Comparison of ENCODE assay signal across 8 cellular contexts in genomic region chr12:57238854-57239554, GRCh38. TPM values are rescaled to one million over a fixed set of nuclear protein-coding genes. Genes with fewer than 3 reads are reported as not detected.
DNase-seq lines count a peak whose midpoint lies in the region; ATAC-seq and TF ChIP-seq lines count a peak whose summit lies in the region.

No MANE protein-coding gene starts in this region.

- TF ChIP-seq POLR2A in gastroesophageal sphincter (IDR thresholded peaks at IDR 0.05) (no peak), suprapubic skin (IDR thresholded peaks at IDR 0.05) (no peak)

- H3K4me3 ChIP-seq in LNCaP clone FGC (ENCODE audit: low read depth, low read length) (peak overlapping the region; percentile 64), gastroesophageal sphincter (peak overlapping the region; percentile 20 to 53), suprapubic skin (peak overlapping the region; percentile 56)

- WGBS in gastroesophageal sphincter (ENCODE audit: low coverage in 1 of 2), 2 donors, result 3 to 10% methylated on average over 4 to 12 of the region's 47 CpGs
- WGBS in suprapubic skin, result 4% methylated on average over 14 of the region's 47 CpGs

- TF ChIP-seq CTCF in LNCaP clone FGC (IDR thresholded peaks at IDR 0.05; ENCODE audit: control insufficient read depth, extremely low read depth, insufficient read depth), result peak; percentile 100
- TF ChIP-seq CTCF in gastroesophageal sphincter (IDR thresholded peaks at IDR 0.05), result peak in 3 of 4 experiments; percentile 100
- peak in 2 of 3 donors; percentile 99 to 100 for TF ChIP-seq CTCF in omental fat pad (IDR thresholded peaks at IDR 0.05)
- peak; percentile 100 for TF ChIP-seq CTCF in suprapubic skin (IDR thresholded peaks at IDR 0.05)

- TF ChIP-seq EP300 in gastroesophageal sphincter (IDR thresholded peaks at IDR 0.05), result no peak
- TF ChIP-seq EP300 in suprapubic skin (IDR thresholded peaks at IDR 0.05), result no peak

- H3K36me3 ChIP-seq in gastroesophageal sphincter (peaks cover 0 to 17% of the 10 kb centered on the region in 2 donors), suprapubic skin (peaks cover 8% of the 10 kb centered on the region)

- DNase-seq in ELF-1 (ENCODE audit: low read depth, low spot score) (peak; percentile 97), LNCaP clone FGC (ENCODE audit: low read depth) (no peak), SHP77 (lab: John Stamatoyannopoulos, UW) (peak; percentile 76 to 77), omental fat pad (ENCODE audit: low spot score) (peak; percentile 83), suprapubic skin (ENCODE audit: low spot score in 2 of 2) (peak; percentile 93)
- DNase-seq in activated gamma-delta T cell treated with anti-CD3 and anti-CD28 coated beads, Interleukin-2, amount 50 U/mL, for 16 hours (ENCODE audit: low read depth), result peak; percentile 80

- ATAC-seq in GM21737 (IDR thresholded peaks at IDR 0.05; ENCODE audit: unreplicated experiment) (peak; percentile 46), gastroesophageal sphincter (peak; percentile 83), omental fat pad (ENCODE audit: low FRiP score) (peak; percentile 87)

- H3K27ac ChIP-seq in gastroesophageal sphincter (peak overlapping the region in 1 of 4 donors; percentile 40), suprapubic skin (no peak overlapping the region)

- peaks cover 2 to 93% (median 59%) of the 10 kb centered on the region in 3 donors for H3K4me1 ChIP-seq in gastroesophageal sphincter
- H3K4me1 ChIP-seq in suprapubic skin, result peaks cover 96% of the 10 kb centered on the region

- peaks cover 98% of the 10 kb centered on the region for H3K27me3 ChIP-seq in gastroesophageal sphincter
- H3K27me3 ChIP-seq in suprapubic skin, result peaks cover 61% of the 10 kb centered on the region

- no peaks in the 10 kb centered on the region for H3K9me3 ChIP-seq in gastroesophageal sphincter
- no peaks in the 10 kb centered on the region for H3K9me3 ChIP-seq in suprapubic skin

RNA-seq across cellular contexts. Expression of gene SHMT2, which starts 9.5 kb away (rescaled TPM):
- 10 to 100 TPM; 20.5 to 42.4 (median 34.4) TPM for total RNA-seq in gastroesophageal sphincter
- 10 to 100 TPM; 45.2 to 66.4 (median 55.0) TPM for total RNA-seq in omental fat pad
- total RNA-seq in suprapubic skin, result 10 to 100 TPM; 53.5 to 87.2 (median 70.3) TPM

RNA-seq across cellular contexts. Expression of gene STAC3, which starts 12.0 kb away (rescaled TPM):
- total RNA-seq in gastroesophageal sphincter, result under 1 TPM in 3 of 4 donors, not detected in 1; 0.32 to 0.94 (median 0.35) TPM
- total RNA-seq in omental fat pad, result 1 to 10 TPM; 2.0 to 3.7 (median 2.6) TPM
- 1 to 10 TPM; 1.7 to 3.0 (median 2.1) TPM for total RNA-seq in suprapubic skin

RNA-seq across cellular contexts. Expression of gene NXPH4, which starts 22.4 kb away (rescaled TPM):
- total RNA-seq in gastroesophageal sphincter (1 to 10 TPM in 1 of 4 donors, not detected in 3; 1.1 TPM), omental fat pad (1 to 10 TPM in 2 of 4 donors, under 1 TPM in 1, not detected in 1; 0.56 to 2.4 (median 1.4) TPM), suprapubic skin (10 to 100 TPM in 3 of 4 donors, 1 to 10 TPM in 1; 7.1 to 26.0 (median 18.3) TPM)
